Comparison of ENCODE assay signal across 8 cellular contexts in the genomic region with DNA sequence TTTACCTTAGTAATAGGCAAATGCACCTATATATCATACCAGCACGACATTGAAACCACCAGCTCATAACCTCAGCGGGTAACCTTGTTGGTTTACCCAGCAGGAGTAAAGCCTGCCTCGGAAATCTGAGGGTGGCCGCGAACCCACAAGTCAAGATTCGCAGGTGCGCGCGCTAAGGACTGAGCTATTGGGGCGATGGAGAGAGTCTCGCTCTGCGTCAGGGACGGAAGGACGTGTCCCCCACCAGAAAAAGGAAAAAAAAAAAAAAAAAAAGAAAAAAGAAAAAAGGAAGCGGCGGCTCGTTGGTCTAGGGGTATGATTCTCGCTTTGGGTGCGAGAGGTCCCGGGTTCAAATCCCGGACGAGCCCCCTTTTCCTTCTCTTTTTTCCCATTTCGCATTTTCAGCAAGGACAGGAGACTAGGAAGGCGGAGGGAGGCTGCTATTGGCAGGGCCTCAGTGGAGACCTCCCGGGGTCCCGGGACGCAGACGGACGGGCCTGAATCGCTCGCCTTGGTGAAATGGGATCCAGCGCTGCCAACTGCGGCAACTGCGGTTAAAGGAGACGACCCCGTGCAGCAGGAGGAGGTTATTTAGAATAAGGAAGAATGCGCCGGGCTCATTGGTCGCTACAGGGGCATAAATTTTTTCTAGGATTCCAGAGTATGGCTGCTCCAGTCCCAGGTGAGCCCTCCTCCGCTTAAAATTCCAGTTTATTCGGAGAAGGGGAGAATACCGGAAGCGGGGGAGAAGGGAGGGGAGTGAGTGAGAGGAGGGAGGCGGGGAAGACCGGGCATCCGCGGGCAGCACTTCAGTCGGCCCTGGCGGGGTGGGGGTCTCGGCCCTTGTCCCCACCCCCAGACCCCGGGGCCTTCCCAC. TPM values are rescaled to one million over a fixed set of nuclear protein-coding genes. Genes with fewer than 3 reads are reported as not detected.
DNase-seq lines count a peak whose midpoint lies in the region; ATAC-seq and TF ChIP-seq lines count a peak whose summit lies in the region.

OR1F1 (plus strand) TSS at position 407 of the 877 bp plus-strand sequence.

- peaks cover 26% of the 10 kb centered on the region for H3K9me3 Mint-ChIP-seq in activated CD4-positive, alpha-beta T cell treated with anti-CD3 and anti-CD28 coated beads, Interleukin-2, amount 10 ng/mL, durations not matched to agents 24 days and 14 days

- peaks cover 8% of the 10 kb centered on the region for H3K36me3 Mint-ChIP-seq in activated CD4-positive, alpha-beta T cell treated with anti-CD3 and anti-CD28 coated beads, Interleukin-2, amount 10 ng/mL, durations not matched to agents 24 days and 14 days (ENCODE audit: low read depth)

- H3K4me1 Mint-ChIP-seq in activated CD4-positive, alpha-beta T cell treated with anti-CD3 and anti-CD28 coated beads, Interleukin-2, amount 10 ng/mL, durations not matched to agents 24 days and 14 days = peaks cover 38% of the 10 kb centered on the region

- no peak for ATAC-seq in HG03442 (IDR thresholded peaks at IDR 0.05; ENCODE audit: unreplicated experiment)

- no peak within 1 kb of the TSS for H3K27ac ChIP-seq in rectal smooth muscle tissue (ENCODE audit: low read depth, low read length)

- peaks cover 58% of the 10 kb centered on the region for H3K27me3 Mint-ChIP-seq in activated CD4-positive, alpha-beta T cell treated with anti-CD3 and anti-CD28 coated beads, Interleukin-2, amount 10 ng/mL, durations not matched to agents 24 days and 14 days

- peak within 1 kb of the TSS; percentile 79 for H3K27ac Mint-ChIP-seq in activated CD4-positive, alpha-beta T cell treated with anti-CD3 and anti-CD28 coated beads, Interleukin-2, amount 10 ng/mL, durations not matched to agents 24 days and 14 days

- no peak within 1 kb of the TSS for H3K9ac ChIP-seq in rectal smooth muscle tissue (ENCODE audit: low read length)

- H3K4me1 ChIP-seq in rectal smooth muscle tissue (ENCODE audit: control insufficient read depth, insufficient read depth, low read length) = no peaks in the 10 kb centered on the region

- no peaks in the 10 kb centered on the region for H3K36me3 ChIP-seq in rectal smooth muscle tissue (ENCODE audit: control insufficient read depth, insufficient read depth, low read length)

- H3K4me3 Mint-ChIP-seq in activated CD4-positive, alpha-beta T cell treated with anti-CD3 and anti-CD28 coated beads, Interleukin-2, amount 10 ng/mL, durations not matched to agents 24 days and 14 days = peak within 1 kb of the TSS; percentile 70

- H3K27me3 ChIP-seq in rectal smooth muscle tissue (ENCODE audit: control insufficient read depth, insufficient read depth, low read length) = peaks cover 49% of the 10 kb centered on the region

- TF ChIP-seq POLR2A in NB4 (IDR thresholded peaks at IDR 0.05; ENCODE audit: extremely low read depth, insufficient read length) = no peak

- peak; percentile 83 for DNase-seq in ELR (ENCODE audit: low read depth)
- DNase-seq in NB4 (ENCODE audit: low read depth) = peak; percentile 73
- DNase-seq in activated CD4-positive, alpha-beta T cell treated with anti-CD3 and anti-CD28 coated beads, Interleukin-2, amount 10 ng/mL, durations not matched to agents 24 days and 14 days = peak; percentile 87
- peak; percentile 69 for DNase-seq in epithelial cell of esophagus (ENCODE audit: low read depth)
- no peak for DNase-seq in KG1 (lab: John Stamatoyannopoulos, UW)
- no peak for DNase-seq in midbrain (lab: John Stamatoyannopoulos, UW)

- H3K4me3 ChIP-seq in NB4 (ENCODE audit: low read depth, low read length) = peak within 1 kb of the TSS; percentile 46
- peak within 1 kb of the TSS; percentile 62 for H3K4me3 ChIP-seq in epithelial cell of esophagus (ENCODE audit: low read length)
- peak within 1 kb of the TSS; percentile 34 for H3K4me3 ChIP-seq in rectal smooth muscle tissue (ENCODE audit: low read length)

- intact Hi-C loops in activated CD4-positive, alpha-beta T cell treated with anti-CD3 and anti-CD28 coated beads, Interleukin-2, amount 10 ng/mL, durations not matched to agents 24 days and 14 days (cut with micrococcal nuclease) = loop anchor here (1.0 kb wide), 1 partner anchor 36 kb away; no protein-coding TSS in a partner anchor

- no peak for TF ChIP-seq CTCF in NB4 (IDR thresholded peaks at IDR 0.05; ENCODE audit: low read depth, low read length)
- no peak for TF ChIP-seq CTCF in epithelial cell of esophagus (IDR thresholded peaks at IDR 0.05; ENCODE audit: insufficient read depth, low read depth, low read length, missing control alignments)

RNA-seq across cellular contexts. Expression of gene OR1F1, which starts in this region (rescaled TPM):
- total RNA-seq in activated CD4-positive, alpha-beta T cell treated with anti-CD3 and anti-CD28 coated beads, Interleukin-2, amount 10 ng/mL, durations not matched to agents 24 days and 14 days = not detected in 2 replicates

Comparison
In these comparisons a context has a peak if more than half of its experiments do, and no peak if none do; other contexts are left out.
1. Peak in DNase-seq in activated CD4-positive, alpha-beta T cell treated with anti-CD3 and anti-CD28 coated beads, Interleukin-2, amount 10 ng/mL, durations not matched to agents 24 days and 14 days; RNA of the gene not detected or under 1 TPM.
2. DNase-seq: peak in ELR (single experiment), NB4 (single experiment) and epithelial cell of esophagus (single experiment); none in KG1 (single experiment) and midbrain (single experiment).
3. Peak in every context shown above with its lines, with median percentiles within 50 percentile points of each other: H3K4me3 ChIP-seq.